Comparison of ENCODE assay signal across 20 cellular contexts in genomic region chr9:135787776-135788575, GRCh38.
"Had no signal": no experiment of that assay in that cellular context is flagged by ENCODE, and none has a peak within 500 bp of the region (broad histone marks: within the 10 kb centered on the region; RNA-seq: fewer than 3 reads in every experiment).

No MANE protein-coding gene starts in this region.

- H3K36me3 ChIP-seq: gastrocnemius medialis, heart right ventricle, neutrophil, right atrium auricular region, suprapubic skin, thyroid gland, upper lobe of left lung, uterus had no signal

- DNase-seq: effector CD8-positive, alpha-beta T cell; gastrocnemius medialis; heart right ventricle; hypothalamus; islet precursor cell; mammary epithelial cell; stimulated activated CD4-positive, alpha-beta T cell treated with anti-CD3 and anti-CD28 coated beads, Interleukin-4, amount 100 ng/mL, for 1 hour; stimulated activated CD8-positive, alpha-beta memory T cell treated with anti-CD3 and anti-CD28 coated beads, Interleukin-4, amount 100 ng/mL, for 48 hours; stimulated activated naive CD8-positive, alpha-beta T cell treated with anti-CD3 and anti-CD28 coated beads, Interleukin-15, Interleukin-2, amounts not matched to agents 100 U/mL and 50 U/mL, for 24 hours; thyroid gland; uterus had no signal

- H3K27me3 ChIP-seq: gastrocnemius medialis, neutrophil, right atrium auricular region, thyroid gland, upper lobe of left lung, uterus had no signal

- H3K9me3 ChIP-seq: gastrocnemius medialis, heart right ventricle, neutrophil, right atrium auricular region, suprapubic skin, thyroid gland, upper lobe of left lung, uterus had no signal

- ATAC-seq: esophagus mucosa; gastrocnemius medialis; heart right ventricle; left lobe of liver; natural killer cell treated with Interleukin-12 subunit alpha and Interleukin-12 subunit beta and Interleukin-15 and Interleukin-18, amount 100 ng/mL, for 72 hours; stimulated activated effector memory CD8-positive, alpha-beta T cell treated with anti-CD3 and anti-CD28 coated beads, Interleukin-12 subunit alpha, Interleukin-12 subunit beta, amount 100 ng/mL, for 72 hours; stimulated activated naive CD8-positive, alpha-beta T cell treated with anti-CD3 and anti-CD28 coated beads, Interleukin-15, Interleukin-2, amounts not matched to agents 100 U/mL and 50 U/mL, for 24 hours had no signal

- H3K27ac ChIP-seq: coronary artery, gastrocnemius medialis, heart right ventricle, neutrophil, right atrium auricular region, suprapubic skin, thyroid gland, upper lobe of left lung, uterus had no signal

- H3K4me1 ChIP-seq: gastrocnemius medialis, heart right ventricle, right atrium auricular region, suprapubic skin, thyroid gland, upper lobe of left lung, uterus had no signal

- H3K4me3 ChIP-seq: coronary artery, gastrocnemius medialis, heart right ventricle, right atrium auricular region, suprapubic skin, thyroid gland, upper lobe of left lung, uterus had no signal
